Comparison of ENCODE assay signal across 10 cellular contexts in genomic region chr13:94249512-94249911, GRCh38.
DNase-seq lines count a peak whose midpoint lies in the region; ATAC-seq and TF ChIP-seq lines count a peak whose summit lies in the region.
"Had no signal": no experiment of that assay in that cellular context is flagged by ENCODE, and none has a peak within 500 bp of the region (broad histone marks: within the 10 kb centered on the region; RNA-seq: fewer than 3 reads in every experiment).

No MANE protein-coding gene starts in this region.

- intact Hi-C loops in A673 (cut with micrococcal nuclease; ENCODE audit: unreplicated experiment), result no loop called here
- intact Hi-C loops in mucosa of descending colon (cut with DNase I, micrococcal nuclease), result no loop called here
- intact Hi-C loops in right cardiac atrium (cut with DNase I), result no loop called here

- DNase-seq in A673 (ENCODE audit: low spot score) (peak; percentile 60), HCEC 1CT (peak; percentile 84), SW480 (ENCODE audit: low spot score) (peak; percentile 54), hepatic stellate cell (ENCODE audit: low spot score) (peak; percentile 26), KBM-7 (no peak), mucosa of descending colon (no peak), right cardiac atrium (no peak)

- ATAC-seq in HG02571 (IDR thresholded peaks at IDR 0.05; ENCODE audit: unreplicated experiment) (no peak), mucosa of descending colon (no peak), right cardiac atrium (no peak)

- CTCF ChIA-PET in A673 (lab: Charles Lee), result no interaction called here

- TF ChIP-seq CTCF in A673 (conservative IDR thresholded peaks at IDR 0.05; ENCODE audit: low read depth, low read length) (no peak), mucosa of descending colon (IDR thresholded peaks at IDR 0.05) (no peak)

- H3K4me3 ChIP-seq in A673 (ENCODE audit: low read depth, low read length, poor library complexity, severe bottlenecking), result no peak overlapping the region
- H3K4me3 ChIP-seq in mucosa of descending colon, result no peak overlapping the region
- no peak overlapping the region for H3K4me3 ChIP-seq in right cardiac atrium (ENCODE audit: low read length)
- H3K4me3 ChIP-seq: BLaER1 treated with 17β-estradiol and CSF1 and Interleukin-3, amounts not matched to agents 10 nM and 100 nM; right atrium auricular region had no signal

- H3K4me1 ChIP-seq in A673 (ENCODE audit: insufficient read depth, low read length, poor library complexity, severe bottlenecking) (peaks cover 39% of the 10 kb centered on the region), mucosa of descending colon (ENCODE audit: low read depth) (no peaks in the 10 kb centered on the region), right cardiac atrium (ENCODE audit: control insufficient read depth, insufficient read depth, low read length) (no peaks in the 10 kb centered on the region)
- H3K4me1 ChIP-seq: BLaER1 treated with 17β-estradiol and CSF1 and Interleukin-3, amounts not matched to agents 10 nM and 100 nM; right atrium auricular region had no signal

- no peaks in the 10 kb centered on the region for H3K36me3 ChIP-seq in A673 (ENCODE audit: insufficient read depth, low read length, poor library complexity, severe bottlenecking)
- H3K36me3 ChIP-seq in mucosa of descending colon (ENCODE audit: low read depth), result no peaks in the 10 kb centered on the region
- H3K36me3 ChIP-seq: BLaER1 treated with 17β-estradiol and CSF1 and Interleukin-3, amounts not matched to agents 10 nM and 100 nM; right atrium auricular region had no signal

- H3K9me3 ChIP-seq in A673 (ENCODE audit: low read depth, low read length, poor library complexity, severe bottlenecking) (peaks cover 12% of the 10 kb centered on the region), mucosa of descending colon (peaks cover 7% of the 10 kb centered on the region), right cardiac atrium (ENCODE audit: control insufficient read depth, low read length) (no peaks in the 10 kb centered on the region)

- 70% methylated on average over 1 of the region's 1 CpG for WGBS in right cardiac atrium

- BruUV-seq in A673 (replicated peaks; lab: Mats Ljungman, UMichigan), result no TSS peak

- POLR2A ChIA-PET in A673 (lab: Charles Lee; ENCODE audit: low non-redundant PET), result no interaction called here

- in situ Hi-C loops in KBM-7 (cut with MboI; ENCODE audit: low pct_unique_long_range_greater_than_20kb, low sequenced_read_pairs), result no loop called here

- H3K27me3 ChIP-seq in A673 (replicated peaks; ENCODE audit: insufficient read depth, low read depth, low read length, poor library complexity), result no peaks in the 10 kb centered on the region
- no peaks in the 10 kb centered on the region for H3K27me3 ChIP-seq in right cardiac atrium (ENCODE audit: control insufficient read depth, insufficient read depth)
- H3K27me3 ChIP-seq: BLaER1 treated with 17β-estradiol and CSF1 and Interleukin-3, amounts not matched to agents 10 nM and 100 nM; right atrium auricular region had no signal

- H3K27ac ChIP-seq in A673 (ENCODE audit: low read depth, low read length, poor library complexity, severe bottlenecking) (no peak overlapping the region), right cardiac atrium (ENCODE audit: low read length) (no peak overlapping the region)
- H3K27ac ChIP-seq: BLaER1 treated with 17β-estradiol and CSF1 and Interleukin-3, amounts not matched to agents 10 nM and 100 nM; right atrium auricular region had no signal

Comparison
In these comparisons a context has a peak if more than half of its experiments do, and no peak if none do; other contexts are left out.
1. DNase-seq: peak in A673 (single experiment), HCEC 1CT (single experiment), SW480 (single experiment) and hepatic stellate cell (single experiment); none in KBM-7 (single experiment), mucosa of descending colon (0 of 3) and right cardiac atrium (0 of 3).